ENCODE assay signal across 1 cellular context in genomic region chr11:4459470-4459869, GRCh38.
TF ChIP-seq lines count a peak whose summit lies in the region.

No MANE protein-coding gene starts in this region.

TF ChIP-seq in H1, 55 proteins besides CTCF, POLR2A, EP300 and RAD21 (continued from another document):
- TF ChIP-seq CHD7 (IDR thresholded peaks at IDR 0.05; ENCODE audit: insufficient replicate concordance, low read length) (no peak), BCL11A (IDR thresholded peaks at IDR 0.05; ENCODE audit: low read depth in 2 of 2, low read length in 2 of 2) (no peak), MAFK (IDR thresholded peaks at IDR 0.05; ENCODE audit: low read depth, low read length) (no peak), RNF2 (IDR thresholded peaks at IDR 0.05; ENCODE audit: borderline replicate concordance, low read depth, low read length, missing control alignments, poor library complexity, severe bottlenecking) (no peak), TEAD4 (IDR thresholded peaks at IDR 0.05; ENCODE audit: low read depth, low read length) (no peak), CHD1 (IDR thresholded peaks at IDR 0.05; ENCODE audit: low read depth, low read length) (no peak), KDM5A (IDR thresholded peaks at IDR 0.05; ENCODE audit: low read length) (no peak), EZH2 (IDR thresholded peaks at IDR 0.05; ENCODE audit: low read depth, low read length, severe bottlenecking) (no peak), CBX5 (IDR thresholded peaks at IDR 0.05; ENCODE audit: low read depth, low read length) (no peak), ATF3 (IDR thresholded peaks at IDR 0.05; ENCODE audit: insufficient read depth, low read depth, low read length) (no peak), HDAC2 (IDR thresholded peaks at IDR 0.05; ENCODE audit: borderline replicate concordance in 1 of 2, low read depth in 2 of 2, low read length in 2 of 2) (no peak)
